23 cellular contexts compared by ENCODE assay signal in the genomic region with DNA sequence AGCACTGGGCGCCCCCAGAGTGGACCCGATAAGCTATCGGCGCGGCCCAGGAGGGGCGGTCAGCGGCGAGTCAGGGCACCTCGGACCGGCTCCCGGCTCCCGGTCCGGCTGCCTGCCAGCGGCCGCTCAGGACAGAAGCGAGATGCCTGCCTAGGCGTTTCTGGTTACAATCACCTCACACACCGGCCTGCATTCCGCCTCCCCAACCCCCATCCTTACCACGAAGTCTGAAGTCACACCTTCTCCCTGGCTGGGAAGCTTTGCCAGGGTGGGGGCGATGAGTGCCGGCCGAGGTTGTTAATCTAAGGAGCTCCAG. TPM values are rescaled to one million over a fixed set of nuclear protein-coding genes. Genes with fewer than 3 reads are reported as not detected.
DNase-seq lines count a peak whose midpoint lies in the region; ATAC-seq and TF ChIP-seq lines count a peak whose summit lies in the region.
"Had no signal": no experiment of that assay in that cellular context is flagged by ENCODE, and none has a peak within 500 bp of the region (broad histone marks: within the 10 kb centered on the region; RNA-seq: fewer than 3 reads in every experiment).

No MANE protein-coding gene starts in this region.

- H3K27me3 Mint-ChIP-seq in endodermal cell (ENCODE audit: insufficient read depth), result peaks cover 100% of the 10 kb centered on the region

- H3K27ac ChIP-seq in endodermal cell (ENCODE audit: low read depth, low read length), result no peak overlapping the region
- H3K27ac ChIP-seq: A549; BLaER1 treated with 17β-estradiol and CSF1 and Interleukin-3, amounts not matched to agents 10 nM and 100 nM had no signal

- H3K27me3 ChIP-seq in H7 (ENCODE audit: control insufficient read depth, insufficient read depth, low read length) (peaks cover 88% of the 10 kb centered on the region), endodermal cell (ENCODE audit: control insufficient read depth, insufficient read depth, low read length, poor library complexity, severe bottlenecking) (peaks cover 99% of the 10 kb centered on the region)

- peaks cover 6% of the 10 kb centered on the region for H3K9me3 ChIP-seq in endodermal cell (ENCODE audit: control insufficient read depth, low read length)
- H3K9me3 ChIP-seq: A549, SK-N-SH had no signal

- H3K27ac Mint-ChIP-seq in endodermal cell, result no peak overlapping the region
- H3K27ac Mint-ChIP-seq: CD8-positive, alpha-beta T cell had no signal

- peaks cover 12% of the 10 kb centered on the region for H3K4me1 Mint-ChIP-seq in endodermal cell

- H3K9me3 Mint-ChIP-seq in endodermal cell, result no peaks in the 10 kb centered on the region
- H3K9me3 Mint-ChIP-seq: CD8-positive, alpha-beta T cell had no signal

- TF ChIP-seq CTCF in endodermal cell (conservative IDR thresholded peaks at IDR 0.05), result no peak

- H3K4me1 ChIP-seq in endodermal cell (ENCODE audit: control insufficient read depth, insufficient read depth, low read length), result peaks cover 2% of the 10 kb centered on the region
- H3K4me1 ChIP-seq: A549 had no signal

- H3K4me3 ChIP-seq in H7 (ENCODE audit: insufficient read depth, low read depth, low read length), result no peak overlapping the region
- H3K4me3 ChIP-seq in endodermal cell (ENCODE audit: low read length), result no peak overlapping the region
- H3K4me3 ChIP-seq: A549; BLaER1 treated with 17β-estradiol and CSF1 and Interleukin-3, amounts not matched to agents 10 nM and 100 nM had no signal

- no peak overlapping the region for H3K9ac ChIP-seq in endodermal cell (ENCODE audit: extremely low read depth, low read length, poor library complexity, severe bottlenecking)
- H3K9ac ChIP-seq: BLaER1 treated with 17β-estradiol and CSF1 and Interleukin-3, amounts not matched to agents 10 nM and 100 nM; SK-N-SH had no signal

- H3K36me3 Mint-ChIP-seq in endodermal cell (ENCODE audit: low read depth), result no peaks in the 10 kb centered on the region
- H3K36me3 Mint-ChIP-seq: CD8-positive, alpha-beta T cell had no signal

- H3K4me3 Mint-ChIP-seq in endodermal cell, result no peak overlapping the region
- H3K4me3 Mint-ChIP-seq: CD8-positive, alpha-beta T cell had no signal

- peak; percentile 78 for DNase-seq in H7
- DNase-seq in endodermal cell, result peak; percentile 88
- DNase-seq in left ventricle myocardium superior, result peak; percentile 62
- DNase-seq in iPS-NIHi7 (ENCODE audit: extremely low spot score), result peak; percentile 65
- no peak for DNase-seq in H4 (ENCODE audit: low spot score)
- DNase-seq in activated naive CD4-positive, alpha-beta T cell (lab: John Stamatoyannopoulos, UW), result no peak
- no peak for DNase-seq in stimulated activated naive CD4-positive, alpha-beta T cell (lab: John Stamatoyannopoulos, UW)
- DNase-seq: Calu3; CD8-positive, alpha-beta T cell; EL; KG1; NCI-H1105 treated with DMSO at 0.1 percent for 48 hours; NCI-H1694; NCI-H2081 treated with DMSO at 0.1 percent for 48 hours; NCI-H748 treated with DMSO at 0.1 percent for 48 hours; SHP77; SK-N-SH had no signal

- intact Hi-C loops in left ventricle myocardium superior (cut with micrococcal nuclease), result no loop called here

- WGBS in endodermal cell (ENCODE audit: insufficient coverage in 1 of 2, insufficient read length in 1 of 2), 2 experiments, result 0 to 1% methylated on average over 1 to 23 of the region's 23 CpGs

- H3K36me3 ChIP-seq in H7 (replicated peaks; ENCODE audit: control insufficient read depth, insufficient read depth, low read length) (no peaks in the 10 kb centered on the region), endodermal cell (ENCODE audit: control insufficient read depth, insufficient read depth, low read length) (no peaks in the 10 kb centered on the region)
- H3K36me3 ChIP-seq: BLaER1 treated with 17β-estradiol and CSF1 and Interleukin-3, amounts not matched to agents 10 nM and 100 nM had no signal

- ATAC-seq in left ventricle myocardium superior (peak; percentile 82), GM18517 (IDR thresholded peaks at IDR 0.05; ENCODE audit: unreplicated experiment) (no peak)
- ATAC-seq: A549; CD8-positive, alpha-beta T cell; HepG2 had no signal

RNA-seq across cellular contexts. Expression of a gene that starts 42.6 kb away (rescaled TPM):
- total RNA-seq in H7 (2014; rRNA removed; shearing (Covaris generic)), result not detected in 2 replicates
- total RNA-seq in endodermal cell, result not detected
- polyA plus RNA-seq in endodermal cell (2013, experiment 1 of 2), result 0.14 TPM
- 0.17 TPM for polyA plus RNA-seq in endodermal cell (2013, experiment 2 of 2)
- total RNA-seq in left ventricle myocardium superior, result 73.5 TPM
- not detected in 2 replicates for total RNA-seq in H4 (2014; rRNA removed; shearing (Covaris generic))
- total RNA-seq: Calu3; CD8-positive, alpha-beta T cell; HepG2; NCI-H460; OCI-LY7 had no signal
- polyA plus RNA-seq: A549, HepG2, SK-N-SH had no signal

Comparison
In these comparisons a context has a peak if more than half of its experiments do, and no peak if none do; other contexts are left out.
1. DNase-seq: peak in H7 (single experiment), endodermal cell (single experiment), left ventricle myocardium superior (single experiment) and iPS-NIHi7 (single experiment); none in H4 (single experiment), activated naive CD4-positive, alpha-beta T cell (0 of 4) and stimulated activated naive CD4-positive, alpha-beta T cell (0 of 6).
2. RNA of a gene that starts 42.6 kb away (total RNA-seq): 73.5 TPM in left ventricle myocardium superior (single experiment); not detected in H7, not detected in endodermal cell and not detected in H4; every median in the first group is over 10 times any median in the second.